Comparison of ENCODE assay signal across 24 cellular contexts in the genomic region with DNA sequence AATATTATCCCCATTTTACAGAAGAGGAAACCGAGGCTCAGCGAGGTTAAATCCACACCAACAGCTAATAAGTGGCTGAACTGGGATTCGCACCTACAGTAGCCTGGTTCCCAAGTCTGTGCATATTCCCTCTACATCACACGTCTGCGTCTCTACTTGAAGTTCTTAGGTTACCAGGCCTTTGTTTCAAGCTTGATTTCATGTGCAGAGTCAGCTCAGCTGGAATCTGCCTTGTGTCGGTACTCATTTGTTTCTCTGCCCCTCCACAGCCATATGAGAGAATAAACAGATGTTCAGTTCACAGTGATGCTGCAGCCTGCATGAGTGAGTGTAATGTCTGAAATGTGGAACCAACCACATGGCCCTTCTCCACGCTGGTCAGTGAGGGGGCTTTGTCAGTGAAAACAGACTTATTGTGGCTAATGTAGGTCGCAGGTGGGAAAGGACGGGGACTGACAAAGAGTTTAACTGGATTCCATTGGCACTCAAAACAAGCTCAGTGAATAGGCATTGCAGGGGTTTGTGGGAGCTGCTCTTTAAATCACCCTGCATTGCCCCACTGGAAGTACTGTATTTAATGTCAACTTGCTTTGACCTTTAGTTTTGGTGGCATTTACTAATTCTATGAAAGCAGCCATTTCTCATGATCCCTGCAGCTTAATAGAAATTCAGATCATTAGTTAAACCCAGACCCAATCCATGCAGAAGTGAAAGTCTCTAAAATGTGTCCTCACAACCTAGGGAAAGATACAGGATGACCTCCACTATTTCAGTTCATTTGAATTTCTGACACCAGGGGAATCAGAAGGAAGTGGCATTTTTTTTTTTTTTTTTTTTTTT.
DNase-seq lines count a peak whose midpoint lies in the region; ATAC-seq and TF ChIP-seq lines count a peak whose summit lies in the region.
"Had no signal": no experiment of that assay in that cellular context is flagged by ENCODE, and none has a peak within 500 bp of the region (broad histone marks: within the 10 kb centered on the region; RNA-seq: fewer than 3 reads in every experiment).

No MANE protein-coding gene starts in this region.

- peaks cover 0 to 13% of the 10 kb centered on the region in 2 experiments; a peak in 2 of 4 replicates for H3K4me1 ChIP-seq in SK-N-SH (ENCODE audit: control insufficient read depth in 1 of 2, insufficient read depth in 2 of 2, low read depth in 1 of 2, low read length in 1 of 2)
- H3K4me1 ChIP-seq: esophagus muscularis mucosa, parathyroid adenoma, right atrium auricular region had no signal

- H4K20me1 ChIP-seq in SK-N-SH (ENCODE audit: insufficient read depth): no peaks in the 10 kb centered on the region

- H3K27me3 ChIP-seq in SK-N-SH (ENCODE audit: insufficient read depth): no peaks in the 10 kb centered on the region
- H3K27me3 ChIP-seq: esophagus muscularis mucosa, right atrium auricular region had no signal

- H3K4me1 Mint-ChIP-seq in stimulated activated memory B cell treated with anti-CD40 and anti-IgM and Interleukin-4, amounts not matched to agents 10 μg/mL and 1 μg/mL and 100 μg/mL, for 72 hours: no peaks in the 10 kb centered on the region
- H3K4me1 Mint-ChIP-seq: activated CD4-positive, alpha-beta T cell treated with anti-CD3 and anti-CD28 coated beads, Interleukin-2, amount 10 ng/mL, durations not matched to agents 24 days and 14 days; activated naive CD8-positive, alpha-beta T cell treated with anti-CD3 and anti-CD28 coated beads, Interleukin-2, amount 50 U/mL, for 24 hours; CD14-positive monocyte had no signal

- H3K9me3 ChIP-seq in SK-N-SH: no peaks in the 10 kb centered on the region; the same call in 1 of the 2 replicates
- H3K9me3 ChIP-seq: esophagus muscularis mucosa, right atrium auricular region had no signal

- CTCF ChIA-PET in SK-N-SH (lab: Yijun Ruan, JAX): interaction anchor here (1.0 to 1.3 kb wide), 3 partner anchors 11 to 176 kb away, joined by 3 to 4 read pairs (median 3); no protein-coding TSS in a partner anchor

- no peak overlapping the region for H3K4me2 ChIP-seq in SK-N-SH
- H3K4me2 ChIP-seq: PC-9, smooth muscle cell had no signal

- no peaks in the 10 kb centered on the region for H3K9me2 ChIP-seq in SK-N-SH

- POLR2A ChIA-PET in SK-N-SH (lab: Yijun Ruan, JAX): no interaction called here

- H3K27me3 Mint-ChIP-seq in stimulated activated memory B cell treated with anti-CD40 and anti-IgM and Interleukin-4, amounts not matched to agents 10 μg/mL and 1 μg/mL and 100 μg/mL, for 72 hours: no peaks in the 10 kb centered on the region
- H3K27me3 Mint-ChIP-seq: activated CD4-positive, alpha-beta T cell treated with anti-CD3 and anti-CD28 coated beads, Interleukin-2, amount 10 ng/mL, durations not matched to agents 24 days and 14 days had no signal

- TF ChIP-seq RAD21 in SK-N-SH (IDR thresholded peaks at IDR 0.05; ENCODE audit: low read length): no peak

- H3F3A ChIP-seq in SK-N-SH (replicated peaks; ENCODE audit: insufficient read depth): no peaks in the 10 kb centered on the region

- TF ChIP-seq CTCF in SK-N-SH (IDR thresholded peaks at IDR 0.05): no peak

- no peaks in the 10 kb centered on the region for H3K36me3 Mint-ChIP-seq in stimulated activated memory B cell treated with anti-CD40 and anti-IgM and Interleukin-4, amounts not matched to agents 10 μg/mL and 1 μg/mL and 100 μg/mL, for 72 hours
- H3K36me3 Mint-ChIP-seq: CD14-positive monocyte, type B pancreatic cell had no signal

- H3K4me3 Mint-ChIP-seq in stimulated activated memory B cell treated with anti-CD40 and anti-IgM and Interleukin-4, amounts not matched to agents 10 μg/mL and 1 μg/mL and 100 μg/mL, for 72 hours: no peak overlapping the region
- H3K4me3 Mint-ChIP-seq: activated CD4-positive, alpha-beta T cell treated with anti-CD3 and anti-CD28 coated beads, Interleukin-2, amount 10 ng/mL, durations not matched to agents 24 days and 14 days; activated naive CD8-positive, alpha-beta T cell treated with anti-CD3 and anti-CD28 coated beads, Interleukin-2, amount 50 U/mL, for 24 hours; CD14-positive monocyte; type B pancreatic cell had no signal

- ATAC-seq in GM18858 (IDR thresholded peaks at IDR 0.05; ENCODE audit: unreplicated experiment): peak; percentile 34
- ATAC-seq in HG02798 (IDR thresholded peaks at IDR 0.05; ENCODE audit: poor library complexity, unreplicated experiment): peak; percentile 31
- ATAC-seq in stimulated activated memory B cell treated with anti-CD40 and anti-IgM and Interleukin-4, amounts not matched to agents 10 μg/mL and 1 μg/mL and 100 μg/mL, for 72 hours: peak; percentile 73
- ATAC-seq in HG03139 (IDR thresholded peaks at IDR 0.05; ENCODE audit: unreplicated experiment): no peak
- ATAC-seq: activated naive CD8-positive, alpha-beta T cell treated with anti-CD3 and anti-CD28 coated beads, Interleukin-2, amount 50 U/mL, for 24 hours; Right ventricle myocardium inferior had no signal

- no peak overlapping the region for H3K4me3 ChIP-seq in SK-N-SH (ENCODE audit: low read depth in 2 of 2, low read length in 1 of 2)
- H3K4me3 ChIP-seq: esophagus muscularis mucosa, PC-9, right atrium auricular region, smooth muscle cell had no signal

- H2AFZ ChIP-seq in SK-N-SH (ENCODE audit: low read depth): no peak overlapping the region
- H2AFZ ChIP-seq: parathyroid adenoma, PC-9 had no signal

- WGBS in SK-N-SH (ENCODE audit: low lambda C conversion rate): 18% methylated on average over 9 of the region's 9 CpGs

- H3K27ac Mint-ChIP-seq in stimulated activated memory B cell treated with anti-CD40 and anti-IgM and Interleukin-4, amounts not matched to agents 10 μg/mL and 1 μg/mL and 100 μg/mL, for 72 hours: no peak overlapping the region
- H3K27ac Mint-ChIP-seq: activated CD4-positive, alpha-beta T cell treated with anti-CD3 and anti-CD28 coated beads, Interleukin-2, amount 10 ng/mL, durations not matched to agents 24 days and 14 days; activated naive CD8-positive, alpha-beta T cell treated with anti-CD3 and anti-CD28 coated beads, Interleukin-2, amount 50 U/mL, for 24 hours; type B pancreatic cell had no signal

- no peaks in the 10 kb centered on the region for H3K36me3 ChIP-seq in SK-N-SH (replicated peaks in 1 of 2; ENCODE audit: control insufficient read depth in 1 of 2, insufficient read depth in 2 of 2, low read length in 1 of 2)
- H3K36me3 ChIP-seq: esophagus muscularis mucosa, right atrium auricular region had no signal

- peak in 1 of 2 experiments; percentile 52; a peak in 1 of 4 replicates for TF ChIP-seq EP300 in SK-N-SH (IDR thresholded peaks at IDR 0.05; ENCODE audit: borderline replicate concordance in 1 of 2, low read depth in 1 of 2, low read length in 1 of 2)

- H3K79me2 ChIP-seq in SK-N-SH (ENCODE audit: insufficient read depth): no peaks in the 10 kb centered on the region
- H3K79me2 ChIP-seq: parathyroid adenoma had no signal

- no peak overlapping the region for H3K27ac ChIP-seq in SK-N-SH (ENCODE audit: low read depth in 2 of 2, low read length in 1 of 2)
- H3K27ac ChIP-seq: esophagus muscularis mucosa, parathyroid adenoma, PC-9, right atrium auricular region, VCaP had no signal

- peaks cover 3% of the 10 kb centered on the region for H3K9me3 Mint-ChIP-seq in stimulated activated memory B cell treated with anti-CD40 and anti-IgM and Interleukin-4, amounts not matched to agents 10 μg/mL and 1 μg/mL and 100 μg/mL, for 72 hours
- H3K9me3 Mint-ChIP-seq: activated CD4-positive, alpha-beta T cell treated with anti-CD3 and anti-CD28 coated beads, Interleukin-2, amount 10 ng/mL, durations not matched to agents 24 days and 14 days; activated naive CD8-positive, alpha-beta T cell treated with anti-CD3 and anti-CD28 coated beads, Interleukin-2, amount 50 U/mL, for 24 hours; type B pancreatic cell had no signal

- peak; percentile 52 for DNase-seq in SK-N-SH
- no peak for DNase-seq in activated CD8-positive, alpha-beta memory T cell treated with anti-CD3 and anti-CD28 coated beads, Interleukin-2, amount 50 U/mL, for 4 hours
- no peak for DNase-seq in T-helper 1 cell
- DNase-seq: activated CD4-positive, alpha-beta T cell treated with anti-CD3 and anti-CD28 coated beads, Interleukin-2, amount 10 ng/mL, durations not matched to agents 24 days and 14 days; activated naive CD8-positive, alpha-beta T cell treated with anti-CD3 and anti-CD28 coated beads, Interleukin-2, amount 50 U/mL, for 24 hours; activated T-cell treated with anti-CD3 and anti-CD28 coated beads, Interleukin-2, amount 50 U/mL, for 48 hours; caudate nucleus; foreskin melanocyte; NCI-H1105 treated with DMSO at 0.1 percent for 48 hours; NCI-H2081 treated with DMSO at 0.1 percent for 48 hours; PC-9; stimulated activated CD4-positive, alpha-beta T cell treated with anti-CD3 and anti-CD28 coated beads, Interleukin-2, amount 100 ng/mL, for 24 hours had no signal

- no peak overlapping the region for H3K9ac ChIP-seq in SK-N-SH
- H3K9ac ChIP-seq: parathyroid adenoma had no signal

TF ChIP-seq in SK-N-SH, 30 proteins besides CTCF, POLR2A, EP300 and RAD21 (continues in another document):
- TF ChIP-seq, protein P1, sequence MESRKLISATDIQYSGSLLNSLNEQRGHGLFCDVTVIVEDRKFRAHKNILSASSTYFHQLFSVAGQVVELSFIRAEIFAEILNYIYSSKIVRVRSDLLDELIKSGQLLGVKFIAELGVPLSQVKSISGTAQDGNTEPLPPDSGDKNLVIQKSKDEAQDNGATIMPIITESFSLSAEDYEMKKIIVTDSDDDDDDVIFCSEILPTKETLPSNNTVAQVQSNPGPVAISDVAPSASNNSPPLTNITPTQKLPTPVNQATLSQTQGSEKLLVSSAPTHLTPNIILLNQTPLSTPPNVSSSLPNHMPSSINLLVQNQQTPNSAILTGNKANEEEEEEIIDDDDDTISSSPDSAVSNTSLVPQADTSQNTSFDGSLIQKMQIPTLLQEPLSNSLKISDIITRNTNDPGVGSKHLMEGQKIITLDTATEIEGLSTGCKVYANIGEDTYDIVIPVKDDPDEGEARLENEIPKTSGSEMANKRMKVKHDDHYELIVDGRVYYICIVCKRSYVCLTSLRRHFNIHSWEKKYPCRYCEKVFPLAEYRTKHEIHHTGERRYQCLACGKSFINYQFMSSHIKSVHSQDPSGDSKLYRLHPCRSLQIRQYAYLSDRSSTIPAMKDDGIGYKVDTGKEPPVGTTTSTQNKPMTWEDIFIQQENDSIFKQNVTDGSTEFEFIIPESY (IDR thresholded peaks at IDR 0.05; ENCODE audit: borderline replicate concordance, low read depth): no peak
- no peak for TF ChIP-seq EZH2phosphoT487 (IDR thresholded peaks at IDR 0.05; ENCODE audit: borderline replicate concordance, low read depth)
- TF ChIP-seq MEF2A (IDR thresholded peaks at IDR 0.05; ENCODE audit: borderline replicate concordance, low read depth): no peak
- TF ChIP-seq MXI1 (IDR thresholded peaks at IDR 0.05; ENCODE audit: low read depth, low read length): peak; percentile 70; the same call in 1 of the 2 replicates
- TF ChIP-seq TEAD4 (IDR thresholded peaks at IDR 0.05; ENCODE audit: borderline replicate concordance, insufficient read depth): no peak
- no peak for TF ChIP-seq YY1 (IDR thresholded peaks at IDR 0.05; ENCODE audit: low read depth)
